Comparison of ENCODE assay signal across 26 cellular contexts in the genomic region with DNA sequence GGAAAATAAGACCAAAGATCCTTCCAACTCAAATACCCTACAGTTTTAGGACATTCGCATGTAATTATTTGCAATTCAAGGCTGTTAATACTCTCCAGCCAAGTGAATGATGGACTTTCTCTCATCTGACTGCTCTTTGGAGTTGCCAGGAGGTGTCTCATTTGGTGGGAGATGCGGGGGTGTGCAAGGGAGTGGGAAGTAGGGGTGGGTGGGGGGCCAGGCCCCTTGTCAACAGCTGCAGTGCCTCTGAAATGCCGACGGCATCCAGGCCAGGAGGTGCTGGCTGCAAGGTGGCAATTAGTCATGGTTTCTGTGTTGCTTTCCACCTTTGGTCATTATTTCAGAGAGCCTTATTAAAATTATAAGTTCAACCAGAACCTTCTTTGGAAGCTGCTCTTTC.
"Had no signal": no experiment of that assay in that cellular context is flagged by ENCODE, and none has a peak within 500 bp of the region (broad histone marks: within the 10 kb centered on the region; RNA-seq: fewer than 3 reads in every experiment).

No MANE protein-coding gene starts in this region.

- H3K27ac Mint-ChIP-seq: activated CD8-positive, alpha-beta T cell treated with anti-CD3 and anti-CD28 coated beads, Interleukin-2, amount 10 ng/mL, durations not matched to agents 7 days and 5 days; activated naive CD4-positive, alpha-beta T cell treated with anti-CD3 and anti-CD28 coated beads, Interleukin-2, amount 50 U/mL, for 72 hours; activated naive CD8-positive, alpha-beta T cell treated with anti-CD3 and anti-CD28 coated beads, Interleukin-2, amount 50 U/mL, for 24 hours; activated T-cell treated with anti-CD3 and anti-CD28 coated beads, Interleukin-2, amount 50 U/mL, for 24 hours; IgD-negative memory B cell; T-helper 1 cell treated with Interleukin-12 subunit alpha and Interleukin-12 subunit beta and Interleukin-4 antibody, amounts not matched to agents 30 μg/mL and 1 μg/mL, for 36 hours; WTC11 had no signal

- H3K4me1 Mint-ChIP-seq: activated naive CD8-positive, alpha-beta T cell treated with anti-CD3 and anti-CD28 coated beads, Interleukin-2, amount 50 U/mL, for 24 hours; IgD-negative memory B cell; WTC11 had no signal

- DNase-seq: activated CD4-positive, alpha-beta T cell treated with anti-CD3 and anti-CD28 coated beads for 48 hours; activated CD4-positive, alpha-beta T cell treated with anti-CD3 and anti-CD28 coated beads, Interleukin-2, amount 50 U/mL, for 4 hours; activated CD4-positive, CD25-positive, alpha-beta regulatory T cell treated with anti-CD3 and anti-CD28 coated beads, Interleukin-2, amount 50 U/mL, for 72 hours; activated CD8-positive, alpha-beta T cell treated with anti-CD3 and anti-CD28 coated beads, Interleukin-2, amount 10 ng/mL, durations not matched to agents 7 days and 5 days; activated effector memory CD4-positive, alpha-beta T cell treated with anti-CD3 and anti-CD28 coated beads, Interleukin-2, amount 50 U/mL, for 16 hours; activated naive CD4-positive, alpha-beta T cell treated with Interleukin-2 at 50 U/mL for 16 hours; activated naive CD8-positive, alpha-beta T cell treated with anti-CD3 and anti-CD28 coated beads, Interleukin-2, amount 50 U/mL, for 24 hours; activated T-cell treated with anti-CD3 and anti-CD28 coated beads, Interleukin-2, amount 50 U/mL, for 24 hours; amniotic stem cell; brain microvascular endothelial cell; KG1; MG63; MV-4-11; NCI-H1092 treated with DMSO at 0.1 percent for 48 hours; NCI-H1417 treated with DMSO at 0.1 percent for 48 hours; NCI-H1694; NCI-H2029 treated with DMSO at 0.1 percent for 48 hours; NCI-H524; Peyer's patch; SHP77 had no signal

- ATAC-seq: activated CD8-positive, alpha-beta T cell treated with anti-CD3 and anti-CD28 coated beads, Interleukin-2, amount 10 ng/mL, durations not matched to agents 7 days and 5 days; activated naive CD4-positive, alpha-beta T cell treated with anti-CD3 and anti-CD28 coated beads, Interleukin-2, amount 50 U/mL, for 72 hours; activated naive CD8-positive, alpha-beta T cell treated with anti-CD3 and anti-CD28 coated beads, Interleukin-2, amount 50 U/mL, for 24 hours; WTC11 had no signal

- H3K4me3 Mint-ChIP-seq: activated CD8-positive, alpha-beta T cell treated with anti-CD3 and anti-CD28 coated beads, Interleukin-2, amount 10 ng/mL, durations not matched to agents 7 days and 5 days; activated naive CD8-positive, alpha-beta T cell treated with anti-CD3 and anti-CD28 coated beads, Interleukin-2, amount 50 U/mL, for 24 hours; activated T-cell treated with anti-CD3 and anti-CD28 coated beads, Interleukin-2, amount 50 U/mL, for 24 hours; IgD-negative memory B cell; T-helper 1 cell treated with Interleukin-12 subunit alpha and Interleukin-12 subunit beta and Interleukin-4 antibody, amounts not matched to agents 30 μg/mL and 1 μg/mL, for 36 hours; WTC11 had no signal

- H3K27me3 Mint-ChIP-seq: activated naive CD8-positive, alpha-beta T cell treated with anti-CD3 and anti-CD28 coated beads, Interleukin-2, amount 50 U/mL, for 24 hours had no signal

- H3K27ac ChIP-seq: brain microvascular endothelial cell, cardiac muscle cell, Peyer's patch, RWPE1 had no signal
